Comparison of ENCODE assay signal across 2 cellular contexts in the genomic region with DNA sequence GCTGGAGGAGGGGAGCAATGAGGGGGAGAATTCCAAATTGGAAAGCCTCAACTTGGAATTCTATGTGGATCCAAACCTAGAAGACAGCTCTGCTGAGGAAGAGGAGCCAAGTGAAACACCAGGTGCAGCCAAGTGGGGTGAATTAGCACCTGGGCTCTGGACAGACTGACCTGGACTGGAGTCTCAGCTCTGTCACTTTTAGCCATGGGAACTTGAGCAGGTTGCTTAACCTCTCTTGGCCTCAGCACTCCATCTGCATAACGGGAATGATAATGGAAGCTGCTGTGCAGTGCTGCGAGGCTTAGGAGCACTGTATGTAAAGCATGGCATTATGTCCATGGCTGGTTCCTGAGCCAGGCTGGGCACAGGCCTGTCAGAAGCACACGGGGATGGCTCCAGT. TPM values are rescaled to one million over a fixed set of nuclear protein-coding genes. Genes with fewer than 3 reads are reported as not detected.
"Had no signal": no experiment of that assay in that cellular context is flagged by ENCODE, and none has a peak within 500 bp of the region (broad histone marks: within the 10 kb centered on the region; RNA-seq: fewer than 3 reads in every experiment).

No MANE protein-coding gene starts in this region.

RNA-seq across cellular contexts. Expression of gene GOLGA8T, which starts 41.8 kb away (rescaled TPM):
- total RNA-seq: LHCN-M2, M059J had no signal
